9 cellular contexts compared by ENCODE assay signal in the genomic region with DNA sequence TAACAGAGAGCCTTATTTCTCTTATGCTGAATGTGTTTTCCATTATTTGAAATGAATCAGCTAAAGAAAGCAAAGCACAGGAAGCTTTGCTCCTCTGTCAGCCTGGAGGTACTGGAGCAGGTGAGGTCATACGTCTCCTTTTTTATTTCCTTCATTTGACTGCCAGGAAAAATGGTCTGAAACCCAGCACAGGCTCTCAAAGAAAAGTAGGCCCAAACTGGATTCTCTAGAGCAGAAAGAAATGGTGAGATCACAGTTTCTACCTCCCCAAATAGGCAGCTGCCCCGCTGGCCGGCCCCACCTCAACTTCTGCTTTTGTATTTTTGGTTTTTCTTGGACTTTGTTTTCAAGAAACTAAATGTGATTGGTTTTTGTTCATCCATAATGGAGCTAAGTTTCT.
DNase-seq lines count a peak whose midpoint lies in the region; ATAC-seq, FAIRE-seq and TF ChIP-seq lines count a peak whose summit lies in the region.
"Had no signal": no experiment of that assay in that cellular context is flagged by ENCODE, and none has a peak within 500 bp of the region (broad histone marks: within the 10 kb centered on the region; RNA-seq: fewer than 3 reads in every experiment).

No MANE protein-coding gene starts in this region.

- H3K27me3 ChIP-seq in astrocyte (ENCODE audit: insufficient read depth, low read length), result no peaks in the 10 kb centered on the region
- H3K27me3 ChIP-seq in WERI-Rb-1 (ENCODE audit: insufficient read depth, low read depth, severe bottlenecking), result no peaks in the 10 kb centered on the region

- no peak overlapping the region for H2AFZ ChIP-seq in astrocyte (ENCODE audit: low read depth, low read length)

- H3K4me2 ChIP-seq in astrocyte (ENCODE audit: low read length), result no peak overlapping the region

- H3K27me3 Mint-ChIP-seq in astrocyte (ENCODE audit: low read depth, unreplicated experiment), result no peaks in the 10 kb centered on the region

- TF ChIP-seq CTCF in GM12864 (IDR thresholded peaks at IDR 0.05; ENCODE audit: low read depth, low read length, missing control alignments) (no peak), GM20000 (IDR thresholded peaks at IDR 0.05; ENCODE audit: extremely low read depth, missing control alignments) (no peak), astrocyte (IDR thresholded peaks at IDR 0.05; ENCODE audit: insufficient read depth, low read depth, low read length) (no peak), WERI-Rb-1 (IDR thresholded peaks at IDR 0.05; ENCODE audit: low read depth, low read length) (no peak)

- FAIRE-seq in astrocyte (lab: Jason Lieb, UNC), result no peak

- H4K20me1 ChIP-seq in astrocyte (ENCODE audit: insufficient read depth, low read length), result no peaks in the 10 kb centered on the region

- no peaks in the 10 kb centered on the region for H3K79me2 ChIP-seq in astrocyte (ENCODE audit: insufficient read depth, low read length)

- H3K4me3 Mint-ChIP-seq in astrocyte (ENCODE audit: unreplicated experiment), result no peak overlapping the region

- H3K27ac ChIP-seq in astrocyte (ENCODE audit: low read depth, low read length) (no peak overlapping the region), WERI-Rb-1 (no peak overlapping the region)

- peak overlapping the region; percentile 31 for H3K27ac Mint-ChIP-seq in astrocyte (ENCODE audit: unreplicated experiment)

- H3K36me3 ChIP-seq in astrocyte (ENCODE audit: insufficient read depth, low read length), result no peaks in the 10 kb centered on the region
- peaks cover 23% of the 10 kb centered on the region for H3K36me3 ChIP-seq in WERI-Rb-1

- H3K4me3 ChIP-seq in GM12864 (ENCODE audit: low read depth, low read length) (peak overlapping the region; percentile 22; the same call in 1 of the 2 replicates), astrocyte (ENCODE audit: insufficient read depth, low read depth, low read length) (no peak overlapping the region), WERI-Rb-1 (ENCODE audit: low read depth, low read length) (no peak overlapping the region)

- no peaks in the 10 kb centered on the region for H3K9me3 Mint-ChIP-seq in astrocyte (ENCODE audit: unreplicated experiment)

- no peak for DNase-seq in GM12864 (ENCODE audit: low read depth)
- DNase-seq in GM20000 (ENCODE audit: low spot score), result peak; percentile 66
- DNase-seq in astrocyte (ENCODE audit: low read depth), result no peak
- no peak for DNase-seq in A172 (ENCODE audit: low spot score)
- DNase-seq in midbrain (lab: John Stamatoyannopoulos, UW), result no peak
- no peak for DNase-seq in stimulated activated CD4-positive, alpha-beta T cell treated with anti-CD3 and anti-CD28 coated beads, Interleukin-2, amount 100 ng/mL, for 48 hours
- DNase-seq in WERI-Rb-1, result no peak

- peak; percentile 39 for ATAC-seq in HG03558 (IDR thresholded peaks at IDR 0.05; ENCODE audit: extremely low read depth, unreplicated experiment)
- ATAC-seq: HCT116 had no signal

- H3K4me1 Mint-ChIP-seq in astrocyte (ENCODE audit: low read depth, unreplicated experiment), result peaks cover 31% of the 10 kb centered on the region

- H3K4me1 ChIP-seq in astrocyte (ENCODE audit: insufficient read depth, low read length), result peaks cover 9% of the 10 kb centered on the region

- no peaks in the 10 kb centered on the region for H3K9me3 ChIP-seq in astrocyte (ENCODE audit: insufficient read depth, low read depth, low read length)
- H3K9me3 ChIP-seq in WERI-Rb-1 (ENCODE audit: severe bottlenecking), result no peaks in the 10 kb centered on the region

- no peak overlapping the region for H3K9ac ChIP-seq in astrocyte (ENCODE audit: low read length)

- peaks cover 9% of the 10 kb centered on the region for H3K36me3 Mint-ChIP-seq in astrocyte (ENCODE audit: low read depth, unreplicated experiment)
